In genomic region chr12:20004951-20005350, GRCh38 we compare ENCODE assay signal across 21 cellular contexts.
DNase-seq lines count a peak whose midpoint lies in the region; ATAC-seq and TF ChIP-seq lines count a peak whose summit lies in the region.
"Had no signal": no experiment of that assay in that cellular context is flagged by ENCODE, and none has a peak within 500 bp of the region (broad histone marks: within the 10 kb centered on the region; RNA-seq: fewer than 3 reads in every experiment).

No MANE protein-coding gene starts in this region.

- no peak for TF ChIP-seq CTCF in osteoblast (IDR thresholded peaks at IDR 0.05; ENCODE audit: extremely low read depth, low read depth, low read length)

- H3K27me3 ChIP-seq in osteoblast (ENCODE audit: insufficient read depth, low read length) = no peaks in the 10 kb centered on the region
- H3K27me3 ChIP-seq: SJCRH30 had no signal

- H3K27ac ChIP-seq in osteoblast (ENCODE audit: low read depth, low read length) = no peak overlapping the region
- no peak overlapping the region for H3K27ac ChIP-seq in caudate nucleus (ENCODE audit: low read depth, low read length)
- H3K27ac ChIP-seq: HL-60, SJCRH30 had no signal

- no peaks in the 10 kb centered on the region for H3K79me2 ChIP-seq in osteoblast (ENCODE audit: insufficient read depth, low read length)

- no peak for TF ChIP-seq POLR2A in erythroblast (IDR thresholded peaks at IDR 0.05; ENCODE audit: low read length)

- no peak overlapping the region for H3K4me2 ChIP-seq in osteoblast (ENCODE audit: insufficient read depth, low read length)

- no peaks in the 10 kb centered on the region for H3K9me3 ChIP-seq in osteoblast (ENCODE audit: low read depth, low read length)
- H3K9me3 ChIP-seq: SJCRH30 had no signal

- no peak overlapping the region for H3K4me3 ChIP-seq in osteoblast (ENCODE audit: insufficient read depth, low read length)
- H3K4me3 ChIP-seq: SJCRH30 had no signal

- peak; percentile 48 for DNase-seq in EL
- peak; percentile 6 for DNase-seq in MV-4-11 (lab: John Stamatoyannopoulos, UW)
- peak; percentile 78 for DNase-seq in amniotic epithelial cell (ENCODE audit: low read depth)
- DNase-seq in osteoblast (ENCODE audit: insufficient read length, low spot score, missing footprints) = peak; percentile 58
- DNase-seq in erythroblast (lab: John Stamatoyannopoulos, UW) = no peak
- no peak for DNase-seq in caudate nucleus (lab: John Stamatoyannopoulos, UW)
- no peak for DNase-seq in SIG-M5 (lab: John Stamatoyannopoulos, UW)
- DNase-seq: CD4-positive, CD25-positive, alpha-beta regulatory T cell; DMS53; GDM1; NCI-H1092 treated with DMSO at 0.1 percent for 48 hours; NCI-H1436; NCI-H187 treated with DMSO at 0.1 percent for 48 hours; NCI-H446; NCI-H524 treated with DMSO at 0.1 percent for 48 hours; SJCRH30; T-helper 1 cell had no signal

- no peak overlapping the region for H2AFZ ChIP-seq in osteoblast (ENCODE audit: low read length)

- no peak for ATAC-seq in HG02571 (IDR thresholded peaks at IDR 0.05; ENCODE audit: unreplicated experiment)
- ATAC-seq: HCT116, Panc1 had no signal

- H3K36me3 ChIP-seq in osteoblast (ENCODE audit: insufficient read depth, low read length) = no peaks in the 10 kb centered on the region
- H3K36me3 ChIP-seq: SJCRH30 had no signal

- peaks cover 10% of the 10 kb centered on the region for H3K4me1 ChIP-seq in osteoblast (ENCODE audit: insufficient read depth, low read length)
- H3K4me1 ChIP-seq: SJCRH30 had no signal

- no peaks in the 10 kb centered on the region for H4K20me1 ChIP-seq in osteoblast (ENCODE audit: insufficient read depth, low read length)

Comparison
In these comparisons a context has a peak if more than half of its experiments do, and no peak if none do; other contexts are left out.
1. DNase-seq: peak in EL (single experiment), MV-4-11 (single experiment), amniotic epithelial cell (single experiment) and osteoblast (single experiment); none in erythroblast (0 of 2), caudate nucleus (0 of 61) and SIG-M5 (single experiment).